ENCODE assay signal across 27 cellular contexts in genomic region chr20:45886590-45887345, GRCh38. TPM values are rescaled to one million over a fixed set of nuclear protein-coding genes. Genes with fewer than 3 reads are reported as not detected.
DNase-seq lines count a peak whose midpoint lies in the region; ATAC-seq, FAIRE-seq and TF ChIP-seq lines count a peak whose summit lies in the region.
"Had no signal": no experiment of that assay in that cellular context is flagged by ENCODE, and none has a peak within 500 bp of the region (broad histone marks: within the 10 kb centered on the region; RNA-seq: fewer than 3 reads in every experiment).

No MANE protein-coding gene starts in this region.

- CTCF ChIA-PET in K562 (lab: Yijun Ruan, JAX; ENCODE audit: low intra/inter-chr PET ratio) = interaction anchor here (0.7 kb wide), 1 partner anchor 62 kb away, joined by 3 read pairs; no protein-coding TSS in a partner anchor

- peaks cover 4% of the 10 kb centered on the region for H3K4me1 ChIP-seq in NT2/D1 (ENCODE audit: insufficient read depth, insufficient read length)
- H3K4me1 ChIP-seq in K562 (replicated peaks in 1 of 2; ENCODE audit: control insufficient read depth in 2 of 2, insufficient read depth in 2 of 2, low read length in 2 of 2) = peaks cover 19 to 44% of the 10 kb centered on the region in 2 experiments
- H3K4me1 ChIP-seq in osteoblast (ENCODE audit: insufficient read depth, low read length) = peaks cover 28% of the 10 kb centered on the region

- intact Hi-C loops in K562 (cut with micrococcal nuclease) = loop anchor here (5.0 to 10.0 kb wide), 2 partner anchors 52 to 89 kb away; partner anchors contain the start of gene SNX21

- POLR2A ChIA-PET in K562 (lab: Yijun Ruan, JAX) = interaction anchor here (1.0 to 1.2 kb wide), 2 partner anchors 16 to 88 kb away, joined by 3 to 4 read pairs; no protein-coding TSS in a partner anchor

- no peak for TF ChIP-seq CTCF in K562 (IDR thresholded peaks at IDR 0.05 in 2 of 3, conservative IDR thresholded peaks at IDR 0.05 in 1 of 3; ENCODE audit: insufficient read depth in 2 of 3, low read depth in 1 of 3, low read length in 3 of 3)
- TF ChIP-seq CTCF in osteoblast (IDR thresholded peaks at IDR 0.05; ENCODE audit: extremely low read depth, low read depth, low read length) = no peak

- H3K27me3 ChIP-seq in NT2/D1 (ENCODE audit: insufficient read depth, insufficient read length) (no peaks in the 10 kb centered on the region), K562 (ENCODE audit: control insufficient read depth in 2 of 2, insufficient read depth in 2 of 2, low read length in 2 of 2) (no peaks in the 10 kb centered on the region), osteoblast (ENCODE audit: insufficient read depth, low read length) (no peaks in the 10 kb centered on the region), H7 (ENCODE audit: control insufficient read depth, insufficient read depth, low read length) (no peaks in the 10 kb centered on the region; the same call in 1 of the 2 replicates)
- H3K27me3 ChIP-seq: BLaER1 treated with 17β-estradiol and CSF1 and Interleukin-3, amounts not matched to agents 10 nM and 100 nM; Peyer's patch had no signal

- peak overlapping the region; percentile 66 for H3K27ac Mint-ChIP-seq in activated naive CD8-positive, alpha-beta T cell
- H3K27ac Mint-ChIP-seq in activated naive CD8-positive, alpha-beta T cell treated with anti-CD3 and anti-CD28 coated beads for 36 hours = no peak overlapping the region

- peak overlapping the region; percentile 26 for H3K9ac ChIP-seq in NT2/D1 (ENCODE audit: insufficient read length, low read depth)
- peak overlapping the region in 1 of 2 experiments; percentile 59; a peak in 1 of 4 replicates for H3K9ac ChIP-seq in K562 (ENCODE audit: insufficient read depth in 1 of 2, low read depth in 2 of 2, low read length in 2 of 2)
- H3K9ac ChIP-seq: SK-N-SH had no signal

- TF ChIP-seq POLR2A in K562 (conservative IDR thresholded peaks at IDR 0.05) = no peak

- FAIRE-seq in K562 (lab: Jason Lieb, UNC) = no peak
- FAIRE-seq: A204.1 had no signal

- WGBS in K562 (ENCODE audit: insufficient coverage, low coverage, missing lambda C conversion rate) = 92% methylated on average over 16 of the region's 19 CpGs

- ATAC-seq in K562 = no peak
- ATAC-seq: HCT116 had no signal

- H3K27ac ChIP-seq in K562 (ENCODE audit: extremely low read depth, low read depth, low read length) (no peak overlapping the region), osteoblast (ENCODE audit: low read depth, low read length) (no peak overlapping the region)
- H3K27ac ChIP-seq: Peyer's patch had no signal

- no peak overlapping the region for H3K4me3 ChIP-seq in NT2/D1 (ENCODE audit: insufficient read length, low read depth)
- H3K4me3 ChIP-seq in K562 = no peak overlapping the region
- no peak overlapping the region for H3K4me3 ChIP-seq in osteoblast (ENCODE audit: insufficient read depth, low read length)
- H3K4me3 ChIP-seq in H7 (ENCODE audit: insufficient read depth, low read depth, low read length) = no peak overlapping the region
- H3K4me3 ChIP-seq: BLaER1 treated with 17β-estradiol and CSF1 and Interleukin-3, amounts not matched to agents 10 nM and 100 nM; Peyer's patch had no signal

- H3K4me3 Mint-ChIP-seq in activated naive CD8-positive, alpha-beta T cell = no peak overlapping the region
- H3K4me3 Mint-ChIP-seq in activated naive CD8-positive, alpha-beta T cell treated with anti-CD3 and anti-CD28 coated beads for 36 hours = no peak overlapping the region

- peaks cover 47% of the 10 kb centered on the region for H3K4me1 Mint-ChIP-seq in activated naive CD8-positive, alpha-beta T cell (ENCODE audit: low read depth)
- H3K4me1 Mint-ChIP-seq in activated naive CD8-positive, alpha-beta T cell treated with anti-CD3 and anti-CD28 coated beads for 36 hours = peaks cover 55% of the 10 kb centered on the region

- BruUV-seq in K562 (replicated peaks; lab: Mats Ljungman, UMichigan) = no TSS peak

- H2AFZ ChIP-seq in K562 (ENCODE audit: low read depth, low read length) (no peak overlapping the region), osteoblast (ENCODE audit: low read length) (no peak overlapping the region)

- no peaks in the 10 kb centered on the region for H3K9me3 Mint-ChIP-seq in activated naive CD8-positive, alpha-beta T cell (ENCODE audit: low read depth)
- no peaks in the 10 kb centered on the region for H3K9me3 Mint-ChIP-seq in activated naive CD8-positive, alpha-beta T cell treated with anti-CD3 and anti-CD28 coated beads for 36 hours
- H3K9me3 Mint-ChIP-seq: CD4-positive, alpha-beta T cell had no signal

- H4K20me1 ChIP-seq in K562 (replicated peaks; ENCODE audit: control insufficient read depth, insufficient read depth, low read length) = no peaks in the 10 kb centered on the region
- H4K20me1 ChIP-seq in osteoblast (ENCODE audit: insufficient read depth, low read length) = peaks cover 6% of the 10 kb centered on the region

- H3K9me3 ChIP-seq in NT2/D1 (ENCODE audit: insufficient read depth, low read length) = no peaks in the 10 kb centered on the region
- no peaks in the 10 kb centered on the region for H3K9me3 ChIP-seq in K562 (replicated peaks; ENCODE audit: control insufficient read depth, insufficient read depth, low read depth, low read length)
- no peaks in the 10 kb centered on the region for H3K9me3 ChIP-seq in osteoblast (ENCODE audit: low read depth, low read length)
- H3K9me3 ChIP-seq: BLaER1 treated with 17β-estradiol and CSF1 and Interleukin-3, amounts not matched to agents 10 nM and 100 nM; Peyer's patch; SK-N-SH had no signal

- H3K4me2 ChIP-seq in K562 (ENCODE audit: insufficient read depth, low read length) (no peak overlapping the region), osteoblast (ENCODE audit: insufficient read depth, low read length) (no peak overlapping the region)
- H3K4me2 ChIP-seq: SK-N-SH had no signal

- no peak for TF ChIP-seq EP300 in K562 (IDR thresholded peaks at IDR 0.05; ENCODE audit: low read length)

- H3K79me2 ChIP-seq in K562 (ENCODE audit: control insufficient read depth, insufficient read depth, low read length) = peaks cover 30% of the 10 kb centered on the region
- H3K79me2 ChIP-seq in osteoblast (ENCODE audit: insufficient read depth, low read length) = peaks cover 25% of the 10 kb centered on the region

- peaks cover 4% of the 10 kb centered on the region for H3K9me1 ChIP-seq in K562 (ENCODE audit: control insufficient read depth, insufficient read depth, low read length)

- in situ Hi-C loops in K562 (cut with MboI) = no loop called here

- DNase-seq in activated naive CD8-positive, alpha-beta T cell treated with anti-CD3 and anti-CD28 coated beads for 36 hours = no peak
- DNase-seq in NT2/D1 (ENCODE audit: low read depth, low spot score) (no peak), K562 (ENCODE audit: extremely low read depth in 1 of 4, low spot score in 3 of 4) (no peak), osteoblast (ENCODE audit: insufficient read length, low spot score, missing footprints) (peak; percentile 56), H7 (no peak), NCI-H2196 (lab: John Stamatoyannopoulos, UW; ENCODE audit: unreplicated experiment) (no peak)
- DNase-seq: CD4-positive, alpha-beta T cell; COR-L47; DMS53; GOT3; KBM-7; MM.1S; NCI-H1417; NCI-H1694; NCI-H2029 treated with DMSO at 0.1 percent for 48 hours; NCI-H2227 treated with DMSO at 0.1 percent for 48 hours; NCI-H69; Peyer's patch; SK-N-SH; SW 1271 had no signal

- no peak for TF ChIP-seq RAD21 in K562 (CRISPR knock-in tag; conservative IDR thresholded peaks at IDR 0.05 in 1 of 2, IDR thresholded peaks at IDR 0.05 in 1 of 2)

- peaks cover 2% of the 10 kb centered on the region for H3K36me3 Mint-ChIP-seq in activated naive CD8-positive, alpha-beta T cell
- H3K36me3 Mint-ChIP-seq in activated naive CD8-positive, alpha-beta T cell treated with anti-CD3 and anti-CD28 coated beads for 36 hours = peaks cover 17% of the 10 kb centered on the region

- H3K36me3 ChIP-seq in NT2/D1 (ENCODE audit: insufficient read depth, insufficient read length, low read length) = peaks cover 33% of the 10 kb centered on the region
- H3K36me3 ChIP-seq in K562 (ENCODE audit: control insufficient read depth, insufficient read depth, low read length) = peaks cover 36% of the 10 kb centered on the region; the same call in 2 of the 3 replicates
- H3K36me3 ChIP-seq in osteoblast (ENCODE audit: insufficient read depth, low read length) = peaks cover 20% of the 10 kb centered on the region
- peaks cover 16% of the 10 kb centered on the region for H3K36me3 ChIP-seq in H7 (replicated peaks; ENCODE audit: control insufficient read depth, insufficient read depth, low read length)

- H3K27me3 Mint-ChIP-seq in activated naive CD8-positive, alpha-beta T cell = no peaks in the 10 kb centered on the region
- no peaks in the 10 kb centered on the region for H3K27me3 Mint-ChIP-seq in activated naive CD8-positive, alpha-beta T cell treated with anti-CD3 and anti-CD28 coated beads for 36 hours
- H3K27me3 Mint-ChIP-seq: CD4-positive, alpha-beta T cell had no signal

RNA-seq across cellular contexts. Expression of gene SPATA25, which starts 0.7 kb away (rescaled TPM):
- 1 to 10 TPM in 1 of 2 experiments, under 1 TPM in 1; 0.90 to 1.0 TPM for total RNA-seq in activated naive CD8-positive, alpha-beta T cell treated with anti-CD3 and anti-CD28 coated beads for 36 hours
- total RNA-seq in K562 (2011; cell fraction: chromatin; rRNA removed; ENCODE audit: low replicate concordance) = 1.9 TPM in 1 of 2 replicates, not detected in the other
- total RNA-seq in K562 (2011; cell fraction: nucleolus; rRNA removed) = 1.6 and 2.2 TPM in 2 replicates
- total RNA-seq in K562 (2011; cell fraction: nucleoplasm; rRNA removed) = 1.2 and 1.6 TPM in 2 replicates
- total RNA-seq in K562 (2014; rRNA removed) (0.68 and 1.4 TPM in 2 replicates), K562 (2014; rRNA removed; fragmentation: Illumina TruSeq; extraction: Trizol) (not detected in 2 replicates), K562 (2015; rRNA removed; fragmentation: Illumina TruSeq; extraction: Trizol) (0.22 and 0.45 TPM in 2 replicates), K562 (2021) (0.49 and 0.95 TPM in 2 replicates), osteoblast (1.2 and 1.4 TPM in 2 replicates)
- polyA plus RNA-seq in K562 (2011; rRNA removed) (0.21 and 0.53 TPM in 2 replicates), K562 (2014; fragmentation: Illumina TruSeq; extraction: Trizol) (0.39 and 0.42 TPM in 2 replicates), K562 (2014; fragmentation: Nextera tagmentation; extraction: Ambion mirVana) (not detected), K562 (2014; rRNA removed) (0.63 and 0.73 TPM in 2 replicates)
- polyA plus RNA-seq in K562 (2011; cell fraction: cytosol; rRNA removed) = 0.38 and 0.48 TPM in 2 replicates
- polyA plus RNA-seq in K562 (2011; cell fraction: nucleus; rRNA removed) = 1.3 and 1.8 TPM in 2 replicates
- polyA plus RNA-seq in K562 (2012) = 0.57 and 0.84 TPM in 2 replicates
- not detected in 2 replicates for polyA minus RNA-seq in K562 (2011; rRNA and poly(A)+ RNA removed)
- not detected in 2 replicates for polyA minus RNA-seq in K562 (2011; cell fraction: cytosol; rRNA and poly(A)+ RNA removed)
- 0.67 TPM in 1 of 2 replicates, not detected in the other for polyA minus RNA-seq in K562 (2011; cell fraction: nucleus; rRNA and poly(A)+ RNA removed)
- total RNA-seq in H7 (2014; rRNA removed; shearing (Covaris generic)) = 0.41 and 5.1 TPM in 2 replicates
- total RNA-seq: Daoy, G401, NCI-H460 had no signal

RNA-seq across cellular contexts. Expression of gene NEURL2, which starts 4.2 kb away (rescaled TPM):
- total RNA-seq in activated naive CD8-positive, alpha-beta T cell treated with anti-CD3 and anti-CD28 coated beads for 36 hours = 1 to 10 TPM; 2.5 to 3.1 TPM
- total RNA-seq in K562 (2011; cell fraction: chromatin; rRNA removed; ENCODE audit: low replicate concordance) = 0.69 and 3.4 TPM in 2 replicates
- 3.7 and 4.2 TPM in 2 replicates for total RNA-seq in K562 (2011; cell fraction: nucleolus; rRNA removed)
- 1.5 and 1.8 TPM in 2 replicates for total RNA-seq in K562 (2011; cell fraction: nucleoplasm; rRNA removed)
- total RNA-seq in K562 (2014; rRNA removed) (1.5 and 1.7 TPM in 2 replicates), K562 (2014; rRNA removed; fragmentation: Illumina TruSeq; extraction: Trizol) (not detected in 2 replicates), K562 (2015; rRNA removed; fragmentation: Illumina TruSeq; extraction: Trizol) (0.54 and 0.72 TPM in 2 replicates), K562 (2021) (1.2 and 1.9 TPM in 2 replicates), osteoblast (4.7 and 7.1 TPM in 2 replicates)
- polyA plus RNA-seq in K562 (2011; rRNA removed) (0.22 and 0.83 TPM in 2 replicates), K562 (2014; fragmentation: Illumina TruSeq; extraction: Trizol) (0.46 and 0.61 TPM in 2 replicates), K562 (2014; fragmentation: Nextera tagmentation; extraction: Ambion mirVana) (under 1 TPM; 0.30 to 0.32 TPM), K562 (2014; rRNA removed) (1.0 and 1.1 TPM in 2 replicates)
- 0.59 and 1.2 TPM in 2 replicates for polyA plus RNA-seq in K562 (2011; cell fraction: cytosol; rRNA removed)
- polyA plus RNA-seq in K562 (2011; cell fraction: nucleus; rRNA removed) = 1.7 and 2.3 TPM in 2 replicates
- polyA plus RNA-seq in K562 (2012) = 0.81 and 2.2 TPM in 2 replicates
- polyA minus RNA-seq in K562 (2011; rRNA and poly(A)+ RNA removed) = 0.72 TPM in 1 of 2 replicates, not detected in the other
- not detected in 2 replicates for polyA minus RNA-seq in K562 (2011; cell fraction: cytosol; rRNA and poly(A)+ RNA removed)
- 2.3 and 3.1 TPM in 2 replicates for polyA minus RNA-seq in K562 (2011; cell fraction: nucleus; rRNA and poly(A)+ RNA removed)
- total RNA-seq in H7 (2014; rRNA removed; shearing (Covaris generic)) = 8.1 and 10.2 TPM in 2 replicates

RNA-seq across cellular contexts. Expression of gene CTSA, which starts 4.4 kb away (rescaled TPM):
- total RNA-seq in activated naive CD8-positive, alpha-beta T cell treated with anti-CD3 and anti-CD28 coated beads for 36 hours = 10 to 100 TPM; 45.2 to 45.7 TPM
- 129 and 346 TPM in 2 replicates for total RNA-seq in K562 (2011; cell fraction: chromatin; rRNA removed; ENCODE audit: low replicate concordance)
- 275 and 312 TPM in 2 replicates for total RNA-seq in K562 (2011; cell fraction: nucleolus; rRNA removed)
- total RNA-seq in K562 (2011; cell fraction: nucleoplasm; rRNA removed) = 187 and 194 TPM in 2 replicates
- total RNA-seq in K562 (2014; rRNA removed) (26.0 and 30.5 TPM in 2 replicates), K562 (2014; rRNA removed; fragmentation: Illumina TruSeq; extraction: Trizol) (16.1 and 21.2 TPM in 2 replicates), K562 (2015; rRNA removed; fragmentation: Illumina TruSeq; extraction: Trizol) (40.5 and 42.9 TPM in 2 replicates), K562 (2021) (51.9 and 53.0 TPM in 2 replicates), osteoblast (157 and 181 TPM in 2 replicates)
- polyA plus RNA-seq in K562 (2011; rRNA removed) (28.3 and 44.7 TPM in 2 replicates), K562 (2014; fragmentation: Illumina TruSeq; extraction: Trizol) (60.3 and 61.7 TPM in 2 replicates), K562 (2014; fragmentation: Nextera tagmentation; extraction: Ambion mirVana) (10 to 100 TPM in 1 of 2 experiments, 1 to 10 TPM in 1; 8.8 to 12.4 TPM), K562 (2014; rRNA removed) (47.8 and 51.2 TPM in 2 replicates)
- 54.6 and 66.3 TPM in 2 replicates for polyA plus RNA-seq in K562 (2011; cell fraction: cytosol; rRNA removed)
- polyA plus RNA-seq in K562 (2011; cell fraction: nucleus; rRNA removed) = 192 and 235 TPM in 2 replicates
- polyA plus RNA-seq in K562 (2012) = 60.5 and 80.5 TPM in 2 replicates
- 32.6 and 38.8 TPM in 2 replicates for polyA minus RNA-seq in K562 (2011; rRNA and poly(A)+ RNA removed)
- polyA minus RNA-seq in K562 (2011; cell fraction: cytosol; rRNA and poly(A)+ RNA removed) = 32.9 and 38.3 TPM in 2 replicates
- polyA minus RNA-seq in K562 (2011; cell fraction: nucleus; rRNA and poly(A)+ RNA removed) = 74.4 and 74.6 TPM in 2 replicates
- total RNA-seq in H7 (2014; rRNA removed; shearing (Covaris generic)) = 38.7 and 41.8 TPM in 2 replicates

RNA-seq across cellular contexts. Expression of gene ZSWIM1, which starts 5.7 kb away (rescaled TPM):
- 10 to 100 TPM; 10.6 to 11.1 TPM for total RNA-seq in activated naive CD8-positive, alpha-beta T cell treated with anti-CD3 and anti-CD28 coated beads for 36 hours
- total RNA-seq in K562 (2011; cell fraction: chromatin; rRNA removed; ENCODE audit: low replicate concordance) = 14.3 and 28.8 TPM in 2 replicates
- 16.2 and 16.7 TPM in 2 replicates for total RNA-seq in K562 (2011; cell fraction: nucleolus; rRNA removed)
- total RNA-seq in K562 (2011; cell fraction: nucleoplasm; rRNA removed) = 19.3 and 20.7 TPM in 2 replicates
- total RNA-seq in K562 (2014; rRNA removed) (11.6 and 14.1 TPM in 2 replicates), K562 (2014; rRNA removed; fragmentation: Illumina TruSeq; extraction: Trizol) (9.0 and 9.5 TPM in 2 replicates), K562 (2015; rRNA removed; fragmentation: Illumina TruSeq; extraction: Trizol) (11.2 and 11.7 TPM in 2 replicates), K562 (2021) (13.8 and 15.6 TPM in 2 replicates), osteoblast (7.6 and 8.8 TPM in 2 replicates)
- polyA plus RNA-seq in K562 (2011; rRNA removed) (7.4 and 12.1 TPM in 2 replicates), K562 (2014; fragmentation: Illumina TruSeq; extraction: Trizol) (13.7 and 14.7 TPM in 2 replicates), K562 (2014; fragmentation: Nextera tagmentation; extraction: Ambion mirVana) (1 to 10 TPM; 2.5 to 3.1 TPM), K562 (2014; rRNA removed) (7.0 and 7.3 TPM in 2 replicates)
- 14.1 and 15.5 TPM in 2 replicates for polyA plus RNA-seq in K562 (2011; cell fraction: cytosol; rRNA removed)
- polyA plus RNA-seq in K562 (2011; cell fraction: nucleus; rRNA removed) = 21.0 and 32.5 TPM in 2 replicates
- polyA plus RNA-seq in K562 (2012) = 10.9 and 13.6 TPM in 2 replicates
- polyA minus RNA-seq in K562 (2011; rRNA and poly(A)+ RNA removed) = 18.4 and 23.1 TPM in 2 replicates
- 16.7 and 17.3 TPM in 2 replicates for polyA minus RNA-seq in K562 (2011; cell fraction: cytosol; rRNA and poly(A)+ RNA removed)
- polyA minus RNA-seq in K562 (2011; cell fraction: nucleus; rRNA and poly(A)+ RNA removed) = 7.1 and 12.0 TPM in 2 replicates
- total RNA-seq in H7 (2014; rRNA removed; shearing (Covaris generic)) = 13.3 and 17.8 TPM in 2 replicates

RNA-seq across cellular contexts. Expression of gene PLTP, which starts 25.2 kb away (rescaled TPM):
- total RNA-seq in activated naive CD8-positive, alpha-beta T cell treated with anti-CD3 and anti-CD28 coated beads for 36 hours = 1 to 10 TPM; 5.9 to 6.2 TPM
- 8.2 and 29.4 TPM in 2 replicates for total RNA-seq in K562 (2011; cell fraction: chromatin; rRNA removed; ENCODE audit: low replicate concordance)
- 32.4 and 37.9 TPM in 2 replicates for total RNA-seq in K562 (2011; cell fraction: nucleolus; rRNA removed)
- 20.8 and 24.0 TPM in 2 replicates for total RNA-seq in K562 (2011; cell fraction: nucleoplasm; rRNA removed)
- total RNA-seq in K562 (2014; rRNA removed) = 18.6 and 28.2 TPM in 2 replicates
- total RNA-seq in K562 (2014; rRNA removed; fragmentation: Illumina TruSeq; extraction: Trizol) = 5.5 and 9.1 TPM in 2 replicates
- 16.8 and 17.6 TPM in 2 replicates for total RNA-seq in K562 (2015; rRNA removed; fragmentation: Illumina TruSeq; extraction: Trizol)
- 28.7 and 29.3 TPM in 2 replicates for total RNA-seq in K562 (2021)
- 12.2 and 24.1 TPM in 2 replicates for polyA plus RNA-seq in K562 (2011; rRNA removed)
- 41.5 and 45.1 TPM in 2 replicates for polyA plus RNA-seq in K562 (2011; cell fraction: cytosol; rRNA removed)
- 26.5 and 28.2 TPM in 2 replicates for polyA plus RNA-seq in K562 (2011; cell fraction: nucleus; rRNA removed)
- polyA plus RNA-seq in K562 (2012) = 30.0 and 78.8 TPM in 2 replicates
- polyA plus RNA-seq in K562 (2014; fragmentation: Illumina TruSeq; extraction: Trizol) = 25.8 and 26.5 TPM in 2 replicates
- 1 to 10 TPM; 2.8 to 6.6 TPM for polyA plus RNA-seq in K562 (2014; fragmentation: Nextera tagmentation; extraction: Ambion mirVana)
- 24.5 and 25.6 TPM in 2 replicates for polyA plus RNA-seq in K562 (2014; rRNA removed)
- 8.0 and 8.4 TPM in 2 replicates for polyA minus RNA-seq in K562 (2011; rRNA and poly(A)+ RNA removed)
- polyA minus RNA-seq in K562 (2011; cell fraction: cytosol; rRNA and poly(A)+ RNA removed) = 11.8 and 17.6 TPM in 2 replicates
- polyA minus RNA-seq in K562 (2011; cell fraction: nucleus; rRNA and poly(A)+ RNA removed) = 8.2 and 11.1 TPM in 2 replicates
- 15.3 and 21.7 TPM in 2 replicates for total RNA-seq in osteoblast
- total RNA-seq in H7 (2014; rRNA removed; shearing (Covaris generic)) = 87.3 and 104 TPM in 2 replicates
- total RNA-seq: CD4-positive, alpha-beta T cell had no signal
